ENCODE assay signal across 1 cellular context in genomic region chr9:133924453-133924852, GRCh38.
TF ChIP-seq lines count a peak whose summit lies in the region.

No MANE protein-coding gene starts in this region.

TF ChIP-seq in HepG2, 621 proteins besides CTCF, POLR2A, EP300 and RAD21 (continued from another document and continues in another):
- TF ChIP-seq, protein P1, sequence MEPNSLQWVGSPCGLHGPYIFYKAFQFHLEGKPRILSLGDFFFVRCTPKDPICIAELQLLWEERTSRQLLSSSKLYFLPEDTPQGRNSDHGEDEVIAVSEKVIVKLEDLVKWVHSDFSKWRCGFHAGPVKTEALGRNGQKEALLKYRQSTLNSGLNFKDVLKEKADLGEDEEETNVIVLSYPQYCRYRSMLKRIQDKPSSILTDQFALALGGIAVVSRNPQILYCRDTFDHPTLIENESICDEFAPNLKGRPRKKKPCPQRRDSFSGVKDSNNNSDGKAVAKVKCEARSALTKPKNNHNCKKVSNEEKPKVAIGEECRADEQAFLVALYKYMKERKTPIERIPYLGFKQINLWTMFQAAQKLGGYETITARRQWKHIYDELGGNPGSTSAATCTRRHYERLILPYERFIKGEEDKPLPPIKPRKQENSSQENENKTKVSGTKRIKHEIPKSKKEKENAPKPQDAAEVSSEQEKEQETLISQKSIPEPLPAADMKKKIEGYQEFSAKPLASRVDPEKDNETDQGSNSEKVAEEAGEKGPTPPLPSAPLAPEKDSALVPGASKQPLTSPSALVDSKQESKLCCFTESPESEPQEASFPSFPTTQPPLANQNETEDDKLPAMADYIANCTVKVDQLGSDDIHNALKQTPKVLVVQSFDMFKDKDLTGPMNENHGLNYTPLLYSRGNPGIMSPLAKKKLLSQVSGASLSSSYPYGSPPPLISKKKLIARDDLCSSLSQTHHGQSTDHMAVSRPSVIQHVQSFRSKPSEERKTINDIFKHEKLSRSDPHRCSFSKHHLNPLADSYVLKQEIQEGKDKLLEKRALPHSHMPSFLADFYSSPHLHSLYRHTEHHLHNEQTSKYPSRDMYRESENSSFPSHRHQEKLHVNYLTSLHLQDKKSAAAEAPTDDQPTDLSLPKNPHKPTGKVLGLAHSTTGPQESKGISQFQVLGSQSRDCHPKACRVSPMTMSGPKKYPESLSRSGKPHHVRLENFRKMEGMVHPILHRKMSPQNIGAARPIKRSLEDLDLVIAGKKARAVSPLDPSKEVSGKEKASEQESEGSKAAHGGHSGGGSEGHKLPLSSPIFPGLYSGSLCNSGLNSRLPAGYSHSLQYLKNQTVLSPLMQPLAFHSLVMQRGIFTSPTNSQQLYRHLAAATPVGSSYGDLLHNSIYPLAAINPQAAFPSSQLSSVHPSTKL (CRISPR knock-in tag; IDR thresholded peaks at IDR 0.05) = peak; percentile 27; the same call in 1 of the 2 replicates
- TF ChIP-seq ZFX (CRISPR knock-in tag; IDR thresholded peaks at IDR 0.05; ENCODE audit: low read depth) = peak; percentile 57; the same call in 1 of the 2 replicates
- TF ChIP-seq SALL1 (CRISPR knock-in tag; IDR thresholded peaks at IDR 0.05) = peak; percentile 64
- peak; percentile 63 for TF ChIP-seq STAG1 (CRISPR knock-in tag; IDR thresholded peaks at IDR 0.05)
- TF ChIP-seq ZMYM3 (CRISPR knock-in tag; IDR thresholded peaks at IDR 0.05) = peak; percentile 59; the same call in 1 of the 2 replicates
- peak; percentile 63; the same call in 1 of the 2 replicates for TF ChIP-seq REPIN1 (CRISPR knock-in tag; IDR thresholded peaks at IDR 0.05; ENCODE audit: borderline replicate concordance, low read depth)
- TF ChIP-seq GATAD2A (CRISPR knock-in tag; IDR thresholded peaks at IDR 0.05) = peak; percentile 44
- 0 out of 2 replicates have a peak, but pooled peaks have one; percentile 22 for TF ChIP-seq ZNF33B (CRISPR knock-in tag; IDR thresholded peaks at IDR 0.05)
- peak; percentile 38; the same call in 1 of the 2 replicates for TF ChIP-seq SMC3 (IDR thresholded peaks at IDR 0.05; ENCODE audit: low read length)
- TF ChIP-seq PAXIP1 (CRISPR knock-in tag; conservative IDR thresholded peaks at IDR 0.05) = 0 out of 2 replicates have a peak, but pooled peaks have one; percentile 24
- TF ChIP-seq GMEB1 (CRISPR knock-in tag; IDR thresholded peaks at IDR 0.05; ENCODE audit: borderline replicate concordance) = peak; percentile 17; the same call in 1 of the 2 replicates
- no peak for TF ChIP-seq TARDBP (CRISPR knock-in tag; IDR thresholded peaks at IDR 0.05)
- TF ChIP-seq SAP130 (CRISPR knock-in tag; IDR thresholded peaks at IDR 0.05; ENCODE audit: low read depth) = peak; percentile 40
- TF ChIP-seq ZNF7 (CRISPR knock-in tag; IDR thresholded peaks at IDR 0.05) = no peak
- TF ChIP-seq ZNF598 (CRISPR knock-in tag; IDR thresholded peaks at IDR 0.05; ENCODE audit: borderline replicate concordance) = peak; percentile 59; the same call in 1 of the 2 replicates
- TF ChIP-seq FOSL2 (CRISPR knock-in tag; IDR thresholded peaks at IDR 0.05) = 0 out of 2 replicates have a peak, but pooled peaks have one; percentile 10
- TF ChIP-seq GPN1 (CRISPR knock-in tag; IDR thresholded peaks at IDR 0.05; ENCODE audit: borderline replicate concordance) = no peak
- 0 out of 2 replicates have a peak, but pooled peaks have one; percentile 27 for TF ChIP-seq HDAC1 (CRISPR knock-in tag; IDR thresholded peaks at IDR 0.05)
- TF ChIP-seq ZNF136 (CRISPR knock-in tag; IDR thresholded peaks at IDR 0.05; ENCODE audit: low read depth) = no peak
- peak; percentile 20; the same call in 1 of the 2 replicates for TF ChIP-seq RXRB (CRISPR knock-in tag; IDR thresholded peaks at IDR 0.05; ENCODE audit: borderline replicate concordance)
- peak; percentile 64; the same call in 1 of the 2 replicates for TF ChIP-seq ZBTB38 (CRISPR knock-in tag; IDR thresholded peaks at IDR 0.05)
- no peak for TF ChIP-seq SOX13 (IDR thresholded peaks at IDR 0.05)
- 0 out of 4 replicates have a peak, but pooled peaks of 1 of the 2 experiments have one; percentile 12 for TF ChIP-seq SOX13 (CRISPR knock-in tag; conservative IDR thresholded peaks at IDR 0.05 in 1 of 2, IDR thresholded peaks at IDR 0.05 in 1 of 2)
- no peak for TF ChIP-seq ZFY (CRISPR knock-in tag; IDR thresholded peaks at IDR 0.05)
- no peak for TF ChIP-seq TERF1 (CRISPR knock-in tag; IDR thresholded peaks at IDR 0.05)
- TF ChIP-seq NR2F6 (IDR thresholded peaks at IDR 0.05) = no peak
- 0 out of 2 replicates have a peak, but pooled peaks have one; percentile 30 for TF ChIP-seq NR2F6 (CRISPR knock-in tag; IDR thresholded peaks at IDR 0.05)
- TF ChIP-seq HNF4G (IDR thresholded peaks at IDR 0.05; ENCODE audit: borderline replicate concordance, low read depth, low read length) = peak; percentile 69
- TF ChIP-seq HNF4G (CRISPR knock-in tag; IDR thresholded peaks at IDR 0.05; ENCODE audit: borderline replicate concordance, low read depth) = no peak
- TF ChIP-seq SOX5 (CRISPR knock-in tag; IDR thresholded peaks at IDR 0.05; ENCODE audit: borderline replicate concordance) = 0 out of 2 replicates have a peak, but pooled peaks have one; percentile 16
- TF ChIP-seq ZNF430 (CRISPR knock-in tag; IDR thresholded peaks at IDR 0.05) = peak; percentile 65; the same call in 1 of the 2 replicates
- peak; percentile 32; the same call in 1 of the 2 replicates for TF ChIP-seq ZMYM4 (CRISPR knock-in tag; IDR thresholded peaks at IDR 0.05)
- TF ChIP-seq PITX1 (CRISPR knock-in tag; IDR thresholded peaks at IDR 0.05) = 0 out of 2 replicates have a peak, but pooled peaks have one; percentile 47
- peak; percentile 87 for TF ChIP-seq ZSCAN25 (CRISPR knock-in tag; IDR thresholded peaks at IDR 0.05)
- TF ChIP-seq GABPA (IDR thresholded peaks at IDR 0.05; ENCODE audit: low read depth, low read length) = no peak
- TF ChIP-seq GABPA (CRISPR knock-in tag; IDR thresholded peaks at IDR 0.05; ENCODE audit: low read depth) = no peak
- 0 out of 2 replicates have a peak, but pooled peaks have one; percentile 30 for TF ChIP-seq ESRRA (CRISPR knock-in tag; IDR thresholded peaks at IDR 0.05; ENCODE audit: low read depth)
- no peak for TF ChIP-seq ZNF710 (CRISPR knock-in tag; IDR thresholded peaks at IDR 0.05; ENCODE audit: borderline replicate concordance)
- TF ChIP-seq ZNF550 (CRISPR knock-in tag; IDR thresholded peaks at IDR 0.05; ENCODE audit: borderline replicate concordance) = no peak
- no peak for TF ChIP-seq HOXA5 (CRISPR knock-in tag; IDR thresholded peaks at IDR 0.05)
- TF ChIP-seq MYC (CRISPR knock-in tag; IDR thresholded peaks at IDR 0.05; ENCODE audit: borderline replicate concordance) = peak; percentile 45; the same call in 1 of the 2 replicates
- no peak for TF ChIP-seq ZNF720 (CRISPR knock-in tag; IDR thresholded peaks at IDR 0.05)
- peak; percentile 39; the same call in 1 of the 2 replicates for TF ChIP-seq ZNF644 (CRISPR knock-in tag; IDR thresholded peaks at IDR 0.05; ENCODE audit: low read depth)
- TF ChIP-seq, protein P2, sequence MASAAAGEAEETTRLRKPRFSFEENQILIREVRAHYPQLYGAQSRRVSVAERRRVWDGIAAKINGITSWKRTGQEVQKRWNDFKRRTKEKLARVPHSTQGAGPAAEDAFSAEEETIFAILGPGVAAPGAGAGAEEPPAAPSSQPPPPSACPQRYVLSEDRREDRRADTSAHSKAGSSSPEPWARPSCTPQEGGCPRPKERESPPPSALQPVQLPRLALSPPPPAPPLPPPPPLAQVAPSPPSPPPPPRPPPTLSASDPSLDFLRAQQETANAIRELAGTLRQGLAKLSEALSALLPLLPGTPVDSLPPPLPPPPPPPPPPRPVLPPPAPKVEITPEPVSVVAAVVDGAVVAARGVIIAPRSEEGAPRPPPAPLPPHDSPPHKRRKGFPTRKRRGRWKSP (CRISPR knock-in tag; IDR thresholded peaks at IDR 0.05) = no peak
- peak; percentile 87 for TF ChIP-seq HNF4A (CRISPR knock-in tag; IDR thresholded peaks at IDR 0.05)
- no peak for TF ChIP-seq ADNP (CRISPR knock-in tag; IDR thresholded peaks at IDR 0.05)
- TF ChIP-seq, protein P3, sequence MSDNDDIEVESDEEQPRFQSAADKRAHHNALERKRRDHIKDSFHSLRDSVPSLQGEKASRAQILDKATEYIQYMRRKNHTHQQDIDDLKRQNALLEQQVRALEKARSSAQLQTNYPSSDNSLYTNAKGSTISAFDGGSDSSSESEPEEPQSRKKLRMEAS (IDR thresholded peaks at IDR 0.05) = 0 out of 2 replicates have a peak, but pooled peaks have one; percentile 44
- TF ChIP-seq MED1 (CRISPR knock-in tag; IDR thresholded peaks at IDR 0.05) = peak; percentile 41; the same call in 1 of the 2 replicates
- TF ChIP-seq XRCC5 (optimal IDR thresholded peaks at IDR 0.05; ENCODE audit: low read length) = peak; percentile 60
- peak; percentile 42 for TF ChIP-seq ZNF883 (CRISPR knock-in tag; IDR thresholded peaks at IDR 0.05; ENCODE audit: not compliant biosample characterization)
- TF ChIP-seq, protein P4, sequence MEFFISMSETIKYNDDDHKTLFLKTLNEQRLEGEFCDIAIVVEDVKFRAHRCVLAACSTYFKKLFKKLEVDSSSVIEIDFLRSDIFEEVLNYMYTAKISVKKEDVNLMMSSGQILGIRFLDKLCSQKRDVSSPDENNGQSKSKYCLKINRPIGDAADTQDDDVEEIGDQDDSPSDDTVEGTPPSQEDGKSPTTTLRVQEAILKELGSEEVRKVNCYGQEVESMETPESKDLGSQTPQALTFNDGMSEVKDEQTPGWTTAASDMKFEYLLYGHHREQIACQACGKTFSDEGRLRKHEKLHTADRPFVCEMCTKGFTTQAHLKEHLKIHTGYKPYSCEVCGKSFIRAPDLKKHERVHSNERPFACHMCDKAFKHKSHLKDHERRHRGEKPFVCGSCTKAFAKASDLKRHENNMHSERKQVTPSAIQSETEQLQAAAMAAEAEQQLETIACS (CRISPR knock-in tag; IDR thresholded peaks at IDR 0.05) = no peak
- TF ChIP-seq HOXA3 (CRISPR knock-in tag; IDR thresholded peaks at IDR 0.05) = 0 out of 2 replicates have a peak, but pooled peaks have one; percentile 48
- 0 out of 2 replicates have a peak, but pooled peaks have one; percentile 29 for TF ChIP-seq ZNF605 (CRISPR knock-in tag; IDR thresholded peaks at IDR 0.05)
